9 cellular contexts compared by ENCODE assay signal in the genomic region with DNA sequence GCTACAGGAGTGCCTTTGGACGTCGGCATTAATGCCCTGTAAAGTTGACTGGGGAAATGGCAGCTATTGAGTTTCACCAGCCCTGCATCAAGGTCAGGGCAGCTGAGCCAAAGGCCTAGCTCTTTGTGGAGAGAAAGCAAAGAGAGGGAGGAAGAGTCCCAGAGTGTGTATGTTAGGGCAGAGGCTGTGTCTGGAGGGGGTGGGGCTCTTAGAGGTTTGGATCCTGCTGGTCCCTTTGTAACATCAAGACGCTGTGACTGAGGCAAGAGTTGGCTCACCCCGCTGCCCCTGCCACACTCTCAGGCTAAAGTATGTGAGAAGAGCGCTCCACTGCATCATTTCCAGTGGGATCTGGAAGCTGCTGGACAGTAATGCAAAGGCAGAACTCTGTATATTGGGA.
"Had no signal": no experiment of that assay in that cellular context is flagged by ENCODE, and none has a peak within 500 bp of the region (broad histone marks: within the 10 kb centered on the region; RNA-seq: fewer than 3 reads in every experiment).

No MANE protein-coding gene starts in this region.

- ATAC-seq: naive thymus-derived CD8-positive, alpha-beta T cell; stimulated activated effector memory CD8-positive, alpha-beta T cell treated with anti-CD3 and anti-CD28 coated beads, Interleukin-12 subunit alpha, Interleukin-12 subunit beta, amount 100 ng/mL, for 72 hours had no signal

- DNase-seq: activated naive CD8-positive, alpha-beta T cell treated with anti-CD3 and anti-CD28 coated beads for 36 hours; amygdala; brain microvascular endothelial cell; effector memory CD4-positive, alpha-beta T cell; foreskin melanocyte; naive thymus-derived CD8-positive, alpha-beta T cell; stimulated activated CD4-positive, alpha-beta T cell treated with anti-CD3 and anti-CD28 coated beads, Interleukin-12 subunit alpha, Interleukin-12 subunit beta, amount 100 ng/mL, for 4 hours; thyroid gland had no signal

- H3K4me3 ChIP-seq: thyroid gland had no signal

- H3K27me3 ChIP-seq: brain microvascular endothelial cell, thyroid gland had no signal

- H3K36me3 ChIP-seq: brain microvascular endothelial cell, thyroid gland had no signal

- H3K27ac ChIP-seq: brain microvascular endothelial cell had no signal

- H3K9me3 ChIP-seq: thyroid gland had no signal
